Comparison of ENCODE assay signal across 19 cellular contexts in genomic region chr1:8115769-8116167, GRCh38.
DNase-seq lines count a peak whose midpoint lies in the region; ATAC-seq and TF ChIP-seq lines count a peak whose summit lies in the region.
"Had no signal": no experiment of that assay in that cellular context is flagged by ENCODE, and none has a peak within 500 bp of the region (broad histone marks: within the 10 kb centered on the region; RNA-seq: fewer than 3 reads in every experiment).

No MANE protein-coding gene starts in this region.

- no peaks in the 10 kb centered on the region for H3K79me2 ChIP-seq in GM23338 (replicated peaks; ENCODE audit: insufficient read depth)

- H3K27me3 ChIP-seq in GM23338 (ENCODE audit: insufficient read depth) (no peaks in the 10 kb centered on the region), subcutaneous abdominal adipose tissue (ENCODE audit: control insufficient read depth in 5 of 5, insufficient read depth in 4 of 5, low read length in 5 of 5) (no peaks in the 10 kb centered on the region), HAP-1 (ENCODE audit: low read depth) (no peaks in the 10 kb centered on the region), foreskin keratinocyte (no peaks in the 10 kb centered on the region)
- H3K27me3 ChIP-seq: spleen had no signal

- H3K36me3 ChIP-seq in GM23338 (ENCODE audit: insufficient read depth) (no peaks in the 10 kb centered on the region), mesodermal cell (ENCODE audit: control insufficient read depth, insufficient read depth, low read length) (no peaks in the 10 kb centered on the region), subcutaneous abdominal adipose tissue (ENCODE audit: control insufficient read depth in 5 of 5, insufficient read depth in 5 of 5, low read length in 5 of 5) (no peaks in the 10 kb centered on the region), HAP-1 (replicated peaks) (no peaks in the 10 kb centered on the region)
- H3K36me3 ChIP-seq: spleen had no signal

- no peak for TF ChIP-seq CTCF in GM23338 (conservative IDR thresholded peaks at IDR 0.05; ENCODE audit: low read depth in 2 of 2)
- TF ChIP-seq CTCF in coronary artery (IDR thresholded peaks at IDR 0.05): no peak
- TF ChIP-seq CTCF in foreskin keratinocyte (conservative IDR thresholded peaks at IDR 0.05): no peak

- H3K4me1 ChIP-seq in GM23338 (ENCODE audit: insufficient read depth): 0 out of 2 replicates have a peak, but pooled peaks cover under 1% of the 10 kb centered on the region
- peaks cover 51% of the 10 kb centered on the region for H3K4me1 ChIP-seq in mesodermal cell (ENCODE audit: control insufficient read depth, insufficient read depth, low read length, poor library complexity, severe bottlenecking)
- peaks cover 2 to 45% (median 42%) of the 10 kb centered on the region in 5 donors for H3K4me1 ChIP-seq in subcutaneous abdominal adipose tissue (ENCODE audit: control insufficient read depth in 5 of 5, insufficient read depth in 5 of 5, low read length in 5 of 5)
- peaks cover 10% of the 10 kb centered on the region for H3K4me1 ChIP-seq in HAP-1
- no peaks in the 10 kb centered on the region for H3K4me1 ChIP-seq in foreskin keratinocyte

- no peaks in the 10 kb centered on the region for H3K36me3 Mint-ChIP-seq in GM23338 (ENCODE audit: low read depth)

- H3K9ac ChIP-seq in subcutaneous abdominal adipose tissue (ENCODE audit: low read length in 5 of 5): peak overlapping the region in 1 of 5 donors; percentile 11

- no peak overlapping the region for H3K4me2 ChIP-seq in GM23338

- H3K27me3 Mint-ChIP-seq in GM23338 (ENCODE audit: insufficient read depth, low read depth, poor library complexity): peaks cover 9% of the 10 kb centered on the region

- peak overlapping the region; percentile 90 for H2AFZ ChIP-seq in GM23338

- no peak for ATAC-seq in GM23338
- no peak for ATAC-seq in GM18868 (IDR thresholded peaks at IDR 0.05; ENCODE audit: unreplicated experiment)
- no peak for ATAC-seq in foreskin keratinocyte
- ATAC-seq: mucosa of descending colon had no signal

- peaks cover 18% of the 10 kb centered on the region for H3K4me1 Mint-ChIP-seq in GM23338

- H3K4me3 ChIP-seq in GM23338 (no peak overlapping the region), coronary artery (no peak overlapping the region), mesodermal cell (ENCODE audit: extremely low read depth, insufficient read depth, low read length, poor library complexity, severe bottlenecking) (no peak overlapping the region), subcutaneous abdominal adipose tissue (ENCODE audit: low read depth in 1 of 5, low read length in 5 of 5) (no peak overlapping the region), HAP-1 (no peak overlapping the region)
- H3K4me3 ChIP-seq: mucosa of descending colon, spleen had no signal

- H3F3A ChIP-seq in GM23338 (replicated peaks; ENCODE audit: low read depth): 0 out of 2 replicates have a peak, but pooled peaks cover 2% of the 10 kb centered on the region

- H3K9me3 ChIP-seq in mesodermal cell (ENCODE audit: control insufficient read depth, low read length): peaks cover 3% of the 10 kb centered on the region
- H3K9me3 ChIP-seq in subcutaneous abdominal adipose tissue (ENCODE audit: control insufficient read depth in 5 of 5, low read length in 5 of 5): no peaks in the 10 kb centered on the region
- no peaks in the 10 kb centered on the region for H3K9me3 ChIP-seq in HAP-1
- H3K9me3 ChIP-seq: mucosa of descending colon, spleen had no signal

- WGBS in mesodermal cell (ENCODE audit: insufficient coverage in 2 of 2), 2 experiments: 91 to 94% methylated on average over 9 of the region's 9 CpGs

- H3K9me3 Mint-ChIP-seq in GM23338: no peaks in the 10 kb centered on the region; the same call in 2 of the 3 replicates
- H3K9me3 Mint-ChIP-seq: activated CD4-positive, alpha-beta T cell treated with anti-CD3 and anti-CD28 coated beads, Interleukin-2, amount 10 ng/mL, durations not matched to agents 7 days and 5 days; activated naive CD4-positive, alpha-beta T cell treated with anti-CD3 and anti-CD28 coated beads for 36 hours had no signal

- in situ Hi-C loops in HAP-1 (cut with MboI; ENCODE audit: low sequenced_read_pairs): no loop called here

- H3K27ac Mint-ChIP-seq in GM23338: no peak overlapping the region
- H3K27ac Mint-ChIP-seq: activated CD4-positive, alpha-beta T cell treated with anti-CD3 and anti-CD28 coated beads, Interleukin-2, amount 10 ng/mL, durations not matched to agents 7 days and 5 days; activated naive CD4-positive, alpha-beta T cell treated with anti-CD3 and anti-CD28 coated beads for 36 hours had no signal

- H3K9me2 ChIP-seq in GM23338 (ENCODE audit: insufficient read depth): no peaks in the 10 kb centered on the region

- H3K4me3 Mint-ChIP-seq in GM23338: no peak overlapping the region
- H3K4me3 Mint-ChIP-seq: activated CD4-positive, alpha-beta T cell treated with anti-CD3 and anti-CD28 coated beads, Interleukin-2, amount 10 ng/mL, durations not matched to agents 7 days and 5 days; activated naive CD4-positive, alpha-beta T cell treated with anti-CD3 and anti-CD28 coated beads for 36 hours had no signal

- no peak for DNase-seq in GM23338 (ENCODE audit: low spot score)
- no peak for DNase-seq in coronary artery (ENCODE audit: low spot score)
- DNase-seq in NCI-H1436 (lab: John Stamatoyannopoulos, UW): no peak
- no peak for DNase-seq in HAP-1 (ENCODE audit: low spot score in 2 of 2)
- no peak for DNase-seq in foreskin keratinocyte
- DNase-seq: activated CD4-positive, alpha-beta T cell treated with anti-CD3 and anti-CD28 coated beads, Interleukin-2, amount 10 ng/mL, durations not matched to agents 7 days and 5 days; activated naive CD4-positive, alpha-beta T cell treated with anti-CD3 and anti-CD28 coated beads for 36 hours; GDM1; HCEC 1CT; head of caudate nucleus; mucosa of descending colon; NCI-H1930; NCI-H510A treated with DMSO at 0.1 percent for 48 hours; spleen; stimulated activated naive CD4-positive, alpha-beta T cell treated with Interleukin-2 at 50 U/mL for 16 hours had no signal

- no peak overlapping the region for H3K27ac ChIP-seq in GM23338 (ENCODE audit: low read depth)
- peak overlapping the region; percentile 88 for H3K27ac ChIP-seq in coronary artery
- peak overlapping the region; percentile 96 for H3K27ac ChIP-seq in mesodermal cell (ENCODE audit: low read depth, low read length, severe bottlenecking)
- peak overlapping the region; percentile 88 for H3K27ac ChIP-seq in subcutaneous abdominal adipose tissue (ENCODE audit: low read depth, low read length)
- H3K27ac ChIP-seq in foreskin keratinocyte: no peak overlapping the region
- H3K27ac ChIP-seq: epithelial cell of prostate had no signal

- no peaks in the 10 kb centered on the region for H4K20me1 ChIP-seq in GM23338 (replicated peaks; ENCODE audit: insufficient read depth)

TF ChIP-seq in GM23338, 12 proteins besides CTCF, POLR2A, EP300 and RAD21:
- TF ChIP-seq REST (IDR thresholded peaks at IDR 0.05; ENCODE audit: unreplicated experiment) (no peak), NANOG (IDR thresholded peaks at IDR 0.05; ENCODE audit: borderline replicate concordance) (no peak), EZH2 (IDR thresholded peaks at IDR 0.05; ENCODE audit: low read depth, unreplicated experiment) (no peak), POLR2AphosphoS5 (IDR thresholded peaks at IDR 0.05; ENCODE audit: low read depth) (no peak), ZNF114 (CRISPR knock-in tag; IDR thresholded peaks at IDR 0.05) (no peak), ETS1 (IDR thresholded peaks at IDR 0.05) (no peak), STAT1 (IDR thresholded peaks at IDR 0.05; ENCODE audit: unreplicated experiment) (no peak), CREB1 (CRISPR knock-in tag; IDR thresholded peaks at IDR 0.05; ENCODE audit: low read depth) (no peak), JUNB (IDR thresholded peaks at IDR 0.05; ENCODE audit: unreplicated experiment) (no peak)

Comparison
In these comparisons a context has a peak if more than half of its experiments do, and no peak if none do; other contexts are left out.
1. H3K27ac ChIP-seq: peak in coronary artery (2 of 2), mesodermal cell (single experiment) and subcutaneous abdominal adipose tissue (single experiment); none in GM23338 (single experiment) and foreskin keratinocyte (single experiment).